In genomic region chr6:30800876-30801275, GRCh38 we compare ENCODE assay signal across 22 cellular contexts. TPM values are rescaled to one million over a fixed set of nuclear protein-coding genes. Genes with fewer than 3 reads are reported as not detected.
DNase-seq lines count a peak whose midpoint lies in the region; ATAC-seq and TF ChIP-seq lines count a peak whose summit lies in the region.
"Had no signal": no experiment of that assay in that cellular context is flagged by ENCODE, and none has a peak within 500 bp of the region (broad histone marks: within the 10 kb centered on the region; RNA-seq: fewer than 3 reads in every experiment).

No MANE protein-coding gene starts in this region.

- H3K4me3 ChIP-seq in osteoblast (ENCODE audit: insufficient read depth, low read length) (no peak overlapping the region), aorta (ENCODE audit: low read length in 2 of 2) (no peak overlapping the region), gastrocnemius medialis (no peak overlapping the region)
- H3K4me3 ChIP-seq: BLaER1, HAP-1, SJSA1 had no signal

- H3K27me3 ChIP-seq in osteoblast (ENCODE audit: insufficient read depth, low read length) (no peaks in the 10 kb centered on the region), aorta (ENCODE audit: control insufficient read depth in 1 of 2, insufficient read depth in 2 of 2, low read length in 1 of 2) (no peaks in the 10 kb centered on the region), gastrocnemius medialis (no peaks in the 10 kb centered on the region)
- H3K27me3 ChIP-seq: BLaER1, SJSA1 had no signal

- TF ChIP-seq POLR2A in gastrocnemius medialis (IDR thresholded peaks at IDR 0.05) = no peak

- DNase-seq in Right ventricle myocardium inferior (ENCODE audit: missing footprints) = no peak
- no peak for DNase-seq in cardiac septum (ENCODE audit: low spot score)
- no peak for DNase-seq in left lobe of liver (ENCODE audit: low spot score)
- peak; percentile 64 for DNase-seq in osteoblast (ENCODE audit: insufficient read length, low spot score, missing footprints)
- peak; percentile 41 to 67 for DNase-seq in aorta
- no peak for DNase-seq in glomerular visceral epithelial cell (ENCODE audit: extremely low spot score)
- no peak for DNase-seq in NCI-H524 treated with DMSO at 0.1 percent for 48 hours (lab: John Stamatoyannopoulos, UW)
- DNase-seq in gastrocnemius medialis = no peak
- DNase-seq: activated B cell treated with CpG ODN at 0.5 μM for 24 hours; activated naive CD8-positive, alpha-beta T cell treated with anti-CD3 and anti-CD28 coated beads, Interleukin-2, amount 10 ng/mL, durations not matched to agents 7 days and 5 days; activated T-cell treated with anti-CD3 and anti-CD28 coated beads, Interleukin-2, amount 50 U/mL, for 72 hours; hippocampal formation; kidney; NCI-H1105; NCI-H526 treated with DMSO at 0.1 percent for 48 hours; OCI-M1 had no signal

- no peak for TF ChIP-seq CTCF in osteoblast (IDR thresholded peaks at IDR 0.05; ENCODE audit: extremely low read depth, low read depth, low read length)
- TF ChIP-seq CTCF in gastrocnemius medialis (IDR thresholded peaks at IDR 0.05 in 4 of 5, conservative IDR thresholded peaks at IDR 0.05 in 1 of 5) = no peak

- H3K27ac ChIP-seq in osteoblast (ENCODE audit: low read depth, low read length) = peak overlapping the region; percentile 27
- peak overlapping the region; percentile 16 to 49 for H3K27ac ChIP-seq in aorta (ENCODE audit: low read depth in 1 of 2, low read length in 2 of 2)
- peak overlapping the region in 1 of 4 donors; percentile 15 for H3K27ac ChIP-seq in gastrocnemius medialis
- H3K27ac ChIP-seq: BLaER1, KMS-11, parathyroid adenoma, SJSA1 had no signal

- intact Hi-C loops in Right ventricle myocardium inferior (cut with DNase I) = no loop called here
- intact Hi-C loops in cardiac septum (cut with DNase I) = no loop called here
- intact Hi-C loops in aorta (cut with DNase I) = no loop called here
- intact Hi-C loops in gastrocnemius medialis (cut with DNase I; ENCODE audit: low total_unique reads) = no loop called here

- whole genome bisulfite sequencing in aorta, 2 donors = 4 to 6% methylated on average over 6 of the region's 6 CpGs

- H3K79me2 ChIP-seq in osteoblast (ENCODE audit: insufficient read depth, low read length) = no peaks in the 10 kb centered on the region
- H3K79me2 ChIP-seq: parathyroid adenoma had no signal

- H4K20me1 ChIP-seq in osteoblast (ENCODE audit: insufficient read depth, low read length) = no peaks in the 10 kb centered on the region
- H4K20me1 ChIP-seq: BLaER1 had no signal

- in situ Hi-C loops in gastrocnemius medialis (cut with MboI; ENCODE audit: low sequenced_read_pairs in 4 of 4) = no loop called here

- peaks cover 8% of the 10 kb centered on the region for H3K4me1 ChIP-seq in osteoblast (ENCODE audit: insufficient read depth, low read length)
- no peaks in the 10 kb centered on the region for H3K4me1 ChIP-seq in aorta (ENCODE audit: control insufficient read depth in 1 of 2, insufficient read depth in 2 of 2, low read length in 2 of 2)
- H3K4me1 ChIP-seq in gastrocnemius medialis = peaks cover 0 to 3% of the 10 kb centered on the region in 2 donors
- H3K4me1 ChIP-seq: HAP-1, SJSA1 had no signal

- no peaks in the 10 kb centered on the region for H3K36me3 ChIP-seq in osteoblast (ENCODE audit: insufficient read depth, low read length)
- H3K36me3 ChIP-seq in aorta (ENCODE audit: control insufficient read depth in 1 of 2, insufficient read depth in 2 of 2, low read length in 1 of 2) = no peaks in the 10 kb centered on the region
- no peaks in the 10 kb centered on the region for H3K36me3 ChIP-seq in gastrocnemius medialis
- H3K36me3 ChIP-seq: BLaER1, HAP-1, SJSA1 had no signal

- H3K9me3 ChIP-seq in osteoblast (ENCODE audit: low read depth, low read length) (no peaks in the 10 kb centered on the region), aorta (ENCODE audit: control insufficient read depth, low read length) (no peaks in the 10 kb centered on the region), gastrocnemius medialis (no peaks in the 10 kb centered on the region)
- H3K9me3 ChIP-seq: BLaER1, HAP-1, SJSA1 had no signal

- ATAC-seq in Right ventricle myocardium inferior = peak; percentile 87
- ATAC-seq in left lobe of liver = peak; percentile 24
- peak; percentile 88 for ATAC-seq in aorta (ENCODE audit: low FRiP score)
- no peak for ATAC-seq in gastrocnemius medialis
- ATAC-seq: activated T-cell treated with anti-CD3 and anti-CD28 coated beads, Interleukin-2, amount 50 U/mL, for 72 hours; esophagus mucosa had no signal

- H2AFZ ChIP-seq in osteoblast (ENCODE audit: low read length) = peak overlapping the region; percentile 71
- H2AFZ ChIP-seq: parathyroid adenoma had no signal

- H3K4me2 ChIP-seq in osteoblast (ENCODE audit: insufficient read depth, low read length) = no peak overlapping the region
- H3K4me2 ChIP-seq: BLaER1, KMS-11 had no signal

RNA-seq across cellular contexts. Expression of gene IER3, which starts 56.5 kb away (rescaled TPM):
- total RNA-seq in Right ventricle myocardium inferior = 19.2 TPM
- total RNA-seq in cardiac septum = 285 TPM
- 5.8 TPM for total RNA-seq in left lobe of liver
- 29.5 and 54.6 TPM in 2 replicates for total RNA-seq in osteoblast
- total RNA-seq in aorta = 10 to 100 TPM; 62.0 to 72.9 TPM
- 10 to 100 TPM; 17.8 to 88.8 TPM for polyA plus RNA-seq in aorta
- total RNA-seq in gastrocnemius medialis = 1 to 10 TPM in 3 of 4 donors, under 1 TPM in 1; 0.24 to 2.0 (median 1.4) TPM

RNA-seq across cellular contexts. Expression of gene FLOT1, which starts 58.4 kb away (rescaled TPM):
- total RNA-seq in Right ventricle myocardium inferior (240 TPM), cardiac septum (251 TPM), left lobe of liver (45.9 TPM), osteoblast (101 and 114 TPM in 2 replicates), aorta (100 to 1,000 TPM; 172 to 222 TPM), gastrocnemius medialis (100 to 1,000 TPM in 3 of 4 donors, 10 to 100 TPM in 1; 96.9 to 127 (median 117) TPM)
- polyA plus RNA-seq in aorta = 100 to 1,000 TPM; 153 to 213 TPM

Comparison
In these comparisons a context has a peak if more than half of its experiments do, and no peak if none do; other contexts are left out.
1. ATAC-seq: peak in Right ventricle myocardium inferior (single experiment), left lobe of liver (single experiment) and aorta (single experiment); none in gastrocnemius medialis (0 of 2).
2. DNase-seq: peak in osteoblast (single experiment) and aorta (2 of 2); none in Right ventricle myocardium inferior (single experiment), cardiac septum (single experiment), left lobe of liver (single experiment), glomerular visceral epithelial cell (single experiment), NCI-H524 treated with DMSO at 0.1 percent for 48 hours (single experiment) and gastrocnemius medialis (0 of 2).